Comparison of ENCODE assay signal across 22 cellular contexts in genomic region chr7:157528785-157529341, GRCh38.
DNase-seq lines count a peak whose midpoint lies in the region; ATAC-seq and TF ChIP-seq lines count a peak whose summit lies in the region.
"Had no signal": no experiment of that assay in that cellular context is flagged by ENCODE, and none has a peak within 500 bp of the region (broad histone marks: within the 10 kb centered on the region; RNA-seq: fewer than 3 reads in every experiment).

No MANE protein-coding gene starts in this region.

- no peak overlapping the region for H3K27ac Mint-ChIP-seq in activated naive CD4-positive, alpha-beta T cell treated with anti-CD3 and anti-CD28 coated beads, Interleukin-2, amount 10 ng/mL, durations not matched to agents 7 days and 5 days
- H3K27ac Mint-ChIP-seq: activated CD4-positive, alpha-beta T cell treated with anti-CD3 and anti-CD28 coated beads for 36 hours had no signal

- H3K36me3 Mint-ChIP-seq in activated naive CD4-positive, alpha-beta T cell treated with anti-CD3 and anti-CD28 coated beads, Interleukin-2, amount 10 ng/mL, durations not matched to agents 7 days and 5 days, result no peaks in the 10 kb centered on the region

- CTCF ChIA-PET in activated naive CD4-positive, alpha-beta T cell treated with anti-CD3 and anti-CD28 coated beads, Interleukin-2, amount 10 ng/mL, durations not matched to agents 7 days and 5 days (lab: Charles Lee), result no interaction called here

- no peaks in the 10 kb centered on the region for H3K4me1 Mint-ChIP-seq in activated naive CD4-positive, alpha-beta T cell treated with anti-CD3 and anti-CD28 coated beads, Interleukin-2, amount 10 ng/mL, durations not matched to agents 7 days and 5 days
- H3K4me1 Mint-ChIP-seq: activated CD4-positive, alpha-beta T cell treated with anti-CD3 and anti-CD28 coated beads for 36 hours had no signal

- H3K27me3 ChIP-seq in RWPE2 (ENCODE audit: insufficient read depth, poor library complexity, severe bottlenecking) (peaks cover 3% of the 10 kb centered on the region), right lobe of liver (no peaks in the 10 kb centered on the region), testis (no peaks in the 10 kb centered on the region)
- H3K27me3 ChIP-seq: BLaER1 had no signal

- TF ChIP-seq CTCF in RWPE2 (IDR thresholded peaks at IDR 0.05; ENCODE audit: poor library complexity, severe bottlenecking), result no peak
- TF ChIP-seq CTCF in right lobe of liver (IDR thresholded peaks at IDR 0.05), result no peak
- no peak for TF ChIP-seq CTCF in testis (IDR thresholded peaks at IDR 0.05)

- TF ChIP-seq POLR2A in right lobe of liver (IDR thresholded peaks at IDR 0.05) (no peak), testis (IDR thresholded peaks at IDR 0.05) (no peak)

- H3K27me3 Mint-ChIP-seq in activated naive CD4-positive, alpha-beta T cell treated with anti-CD3 and anti-CD28 coated beads, Interleukin-2, amount 10 ng/mL, durations not matched to agents 7 days and 5 days, result peaks cover 53% of the 10 kb centered on the region
- H3K27me3 Mint-ChIP-seq: activated CD4-positive, alpha-beta T cell treated with anti-CD3 and anti-CD28 coated beads for 36 hours had no signal

- no peak overlapping the region for H3K27ac ChIP-seq in RWPE2 (ENCODE audit: poor library complexity, severe bottlenecking)
- no peak overlapping the region for H3K27ac ChIP-seq in right lobe of liver
- H3K27ac ChIP-seq in testis, result no peak overlapping the region
- H3K27ac ChIP-seq: BLaER1, esophagus squamous epithelium, gastroesophageal sphincter, prostate gland had no signal

- H3K9me3 Mint-ChIP-seq in activated naive CD4-positive, alpha-beta T cell treated with anti-CD3 and anti-CD28 coated beads, Interleukin-2, amount 10 ng/mL, durations not matched to agents 7 days and 5 days, result no peaks in the 10 kb centered on the region

- intact Hi-C loops in right lobe of liver (cut with DNase I) (no loop called here), testis (cut with DNase I; ENCODE audit: low total_unique reads) (no loop called here)

- 36% methylated on average over 4 of the region's 19 CpGs for WGBS in right lobe of liver (ENCODE audit: insufficient coverage, low coverage, low lambda C conversion rate, missing lambda C conversion rate)
- 56 to 67% methylated on average over 13 to 19 of the region's 19 CpGs for WGBS in testis, 2 donors

- H3K4me3 Mint-ChIP-seq in activated naive CD4-positive, alpha-beta T cell treated with anti-CD3 and anti-CD28 coated beads, Interleukin-2, amount 10 ng/mL, durations not matched to agents 7 days and 5 days, result no peak overlapping the region
- H3K4me3 Mint-ChIP-seq: activated CD4-positive, alpha-beta T cell treated with anti-CD3 and anti-CD28 coated beads for 36 hours; nephron progenitor cell had no signal

- ATAC-seq in RWPE2 (ENCODE audit: low read depth) (no peak), right lobe of liver (no peak), GM21367 (IDR thresholded peaks at IDR 0.05; ENCODE audit: unreplicated experiment) (no peak)
- ATAC-seq: activated CD4-positive, alpha-beta T cell treated with anti-CD3 and anti-CD28 coated beads for 36 hours; gastroesophageal sphincter; K562; Panc1 had no signal

- DNase-seq in activated naive CD4-positive, alpha-beta T cell treated with anti-CD3 and anti-CD28 coated beads, Interleukin-2, amount 10 ng/mL, durations not matched to agents 7 days and 5 days, result peak; percentile 11
- no peak for DNase-seq in activated naive CD4-positive, alpha-beta T cell (lab: John Stamatoyannopoulos, UW)
- DNase-seq in RWPE2 (ENCODE audit: low spot score) (peak; percentile 34), right lobe of liver (peak in 2 of 3 donors; percentile 33 to 47), testis (peak; percentile 10), SHP77 (lab: John Stamatoyannopoulos, UW) (no peak), GF-D8 (lab: John Stamatoyannopoulos, UW) (no peak)
- DNase-seq: activated CD4-positive, alpha-beta T cell treated with anti-CD3 and anti-CD28 coated beads for 36 hours; amygdala; COR-L47; cortex of kidney; esophagus squamous epithelium; NCI-H524; nephron progenitor cell; NK-92 treated with Interleukin-12 subunit alpha and Interleukin-12 subunit beta, amount 100 ng/mL, for 24 hours had no signal

- H3K4me3 ChIP-seq in RWPE2 (ENCODE audit: severe bottlenecking) (no peak overlapping the region), right lobe of liver (no peak overlapping the region), testis (no peak overlapping the region)
- H3K4me3 ChIP-seq: BLaER1, esophagus squamous epithelium, gastroesophageal sphincter, K562, lung, prostate gland had no signal

- no peaks in the 10 kb centered on the region for H3K4me1 ChIP-seq in RWPE2 (ENCODE audit: insufficient read depth, poor library complexity, severe bottlenecking)
- no peaks in the 10 kb centered on the region for H3K4me1 ChIP-seq in right lobe of liver
- H3K4me1 ChIP-seq in testis, result no peaks in the 10 kb centered on the region
- H3K4me1 ChIP-seq: esophagus squamous epithelium, gastroesophageal sphincter, prostate gland had no signal

- H3K36me3 ChIP-seq in RWPE2 (ENCODE audit: low read depth) (no peaks in the 10 kb centered on the region), right lobe of liver (no peaks in the 10 kb centered on the region), testis (ENCODE audit: low read depth, missing control alignments) (no peaks in the 10 kb centered on the region)
- H3K36me3 ChIP-seq: BLaER1, esophagus squamous epithelium, gastroesophageal sphincter, prostate gland had no signal

- H3K9me3 ChIP-seq in RWPE2 (ENCODE audit: severe bottlenecking) (peaks cover 4% of the 10 kb centered on the region), right lobe of liver (no peaks in the 10 kb centered on the region), testis (no peaks in the 10 kb centered on the region)
- H3K9me3 ChIP-seq: prostate gland had no signal

Comparison
In these comparisons a context has a peak if more than half of its experiments do, and no peak if none do; other contexts are left out.
1. DNase-seq: peak in activated naive CD4-positive, alpha-beta T cell treated with anti-CD3 and anti-CD28 coated beads, Interleukin-2, amount 10 ng/mL, durations not matched to agents 7 days and 5 days (single experiment), RWPE2 (single experiment), right lobe of liver (2 of 3) and testis (single experiment); none in activated naive CD4-positive, alpha-beta T cell (0 of 4), SHP77 (0 of 2) and GF-D8 (single experiment).